In genomic region chr2:26756337-26756736, GRCh38 we compare ENCODE assay signal across 1 cellular context.
TF ChIP-seq lines count a peak whose summit lies in the region.

No MANE protein-coding gene starts in this region.

TF ChIP-seq in H1, 55 proteins besides CTCF, POLR2A, EP300 and RAD21:
- TF ChIP-seq FOSL1 (IDR thresholded peaks at IDR 0.05; ENCODE audit: insufficient read depth, low read depth, low read length) (no peak), RBBP5 (IDR thresholded peaks at IDR 0.05; ENCODE audit: borderline replicate concordance, low read depth, low read length) (no peak)
